In genomic region chr20:2507875-2508630, GRCh38 we compare ENCODE assay signal across 8 cellular contexts. TPM values are rescaled to one million over a fixed set of nuclear protein-coding genes. Genes with fewer than 3 reads are reported as not detected.
DNase-seq lines count a peak whose midpoint lies in the region; ATAC-seq, FAIRE-seq and TF ChIP-seq lines count a peak whose summit lies in the region.

No MANE protein-coding gene starts in this region.

- H3K27ac ChIP-seq in left ventricle myocardium inferior (replicated peaks): peak overlapping the region; percentile 94
- H3K27ac ChIP-seq in gastrocnemius medialis: peak overlapping the region; percentile 90 to 98 (median 92)

- ATAC-seq in HG03139 (IDR thresholded peaks at IDR 0.05; ENCODE audit: unreplicated experiment) (peak; percentile 18), gastrocnemius medialis (peak; percentile 7 to 25)
- ATAC-seq in activated CD8-positive, alpha-beta T cell treated with anti-CD3 and anti-CD28 coated beads, Interleukin-2, amount 10 ng/mL, durations not matched to agents 7 days and 5 days: peak; percentile 29

- H3K4me3 ChIP-seq in left ventricle myocardium inferior (peak overlapping the region; percentile 95), gastrocnemius medialis (peak overlapping the region; percentile 75 to 90 (median 82))

- peaks cover 13% of the 10 kb centered on the region for H3K27me3 Mint-ChIP-seq in activated CD8-positive, alpha-beta T cell treated with anti-CD3 and anti-CD28 coated beads, Interleukin-2, amount 10 ng/mL, durations not matched to agents 7 days and 5 days (ENCODE audit: low read depth)

- no peak for FAIRE-seq in GM12891 (lab: Jason Lieb, UNC)

- peak overlapping the region; percentile 93 for H3K27ac Mint-ChIP-seq in activated CD8-positive, alpha-beta T cell treated with anti-CD3 and anti-CD28 coated beads, Interleukin-2, amount 10 ng/mL, durations not matched to agents 7 days and 5 days

- intact Hi-C loops in left ventricle myocardium inferior (cut with micrococcal nuclease) (no loop called here), gastrocnemius medialis (cut with DNase I; ENCODE audit: low total_unique reads) (loop anchor here (1.0 kb wide), 1 partner anchor 38 kb away; the partner anchor contains the start of gene SNRPB)

- H3K4me3 Mint-ChIP-seq in activated CD8-positive, alpha-beta T cell treated with anti-CD3 and anti-CD28 coated beads, Interleukin-2, amount 10 ng/mL, durations not matched to agents 7 days and 5 days: peak overlapping the region; percentile 99

- TF ChIP-seq POLR2A in GM12891 (IDR thresholded peaks at IDR 0.05; ENCODE audit: low read depth, low read length) (no peak), gastrocnemius medialis (IDR thresholded peaks at IDR 0.05) (no peak)

- in situ Hi-C loops in gastrocnemius medialis (cut with MboI; ENCODE audit: low sequenced_read_pairs in 4 of 4): no loop called here

- no peak for TF ChIP-seq CTCF in left ventricle myocardium inferior (IDR thresholded peaks at IDR 0.05; ENCODE audit: borderline replicate concordance)
- no peak for TF ChIP-seq CTCF in gastrocnemius medialis (IDR thresholded peaks at IDR 0.05 in 4 of 5, conservative IDR thresholded peaks at IDR 0.05 in 1 of 5)

- no peaks in the 10 kb centered on the region for H3K9me3 Mint-ChIP-seq in activated CD8-positive, alpha-beta T cell treated with anti-CD3 and anti-CD28 coated beads, Interleukin-2, amount 10 ng/mL, durations not matched to agents 7 days and 5 days (ENCODE audit: insufficient read depth)

- H3K4me1 Mint-ChIP-seq in activated CD8-positive, alpha-beta T cell treated with anti-CD3 and anti-CD28 coated beads, Interleukin-2, amount 10 ng/mL, durations not matched to agents 7 days and 5 days (ENCODE audit: low read depth): peaks cover 11% of the 10 kb centered on the region

- no peaks in the 10 kb centered on the region for H3K36me3 ChIP-seq in left ventricle myocardium inferior
- no peaks in the 10 kb centered on the region for H3K36me3 ChIP-seq in gastrocnemius medialis

- H3K9me3 ChIP-seq in left ventricle myocardium inferior (replicated peaks): no peaks in the 10 kb centered on the region
- H3K9me3 ChIP-seq in gastrocnemius medialis: no peaks in the 10 kb centered on the region

- CTCF ChIA-PET in activated CD8-positive, alpha-beta T cell treated with anti-CD3 and anti-CD28 coated beads, Interleukin-2, amount 10 ng/mL, durations not matched to agents 7 days and 5 days (lab: Charles Lee): interaction anchor here (1.1 to 3.6 kb wide), 6 partner anchors 10 to 120 kb away, joined by 3 to 51 read pairs (median 4); partner anchors contain the start of gene SNRPB

- peaks cover 28% of the 10 kb centered on the region for H3K4me1 ChIP-seq in left ventricle myocardium inferior
- peaks cover 14 to 17% of the 10 kb centered on the region in 2 donors for H3K4me1 ChIP-seq in gastrocnemius medialis

- POLR2A ChIA-PET in activated CD8-positive, alpha-beta T cell treated with anti-CD3 and anti-CD28 coated beads, Interleukin-2, amount 10 ng/mL, durations not matched to agents 7 days and 5 days (lab: Charles Lee): interaction anchor here (1.5 to 2.6 kb wide), 4 partner anchors 13 to 38 kb away, joined by 5 to 18 read pairs (median 7); partner anchors contain the start of gene SNRPB

- DNase-seq in GM12891 (ENCODE audit: insufficient read length, low spot score) (peak; percentile 28), left ventricle myocardium inferior (peak; percentile 25), gastrocnemius medialis (no peak), NCI-H345 treated with DMSO at 0.1 percent for 48 hours (lab: John Stamatoyannopoulos, UW; ENCODE audit: unreplicated experiment) (no peak), NCI-H524 treated with DMSO at 0.1 percent for 48 hours (lab: John Stamatoyannopoulos, UW) (no peak)
- DNase-seq in activated CD8-positive, alpha-beta T cell treated with anti-CD3 and anti-CD28 coated beads, Interleukin-2, amount 10 ng/mL, durations not matched to agents 7 days and 5 days: no peak
- no peak for DNase-seq in activated CD4-positive, CD25-positive, alpha-beta regulatory T cell treated with anti-CD3 and anti-CD28 coated beads, Interleukin-2, amount 50 U/mL, for 72 hours

- H3K36me3 Mint-ChIP-seq in activated CD8-positive, alpha-beta T cell treated with anti-CD3 and anti-CD28 coated beads, Interleukin-2, amount 10 ng/mL, durations not matched to agents 7 days and 5 days (ENCODE audit: low read depth): peaks cover 4% of the 10 kb centered on the region

- H3K27me3 ChIP-seq in left ventricle myocardium inferior (ENCODE audit: low read depth) (no peaks in the 10 kb centered on the region), gastrocnemius medialis (peaks cover 0 to 3% (median 0%) of the 10 kb centered on the region in 3 donors)

TF ChIP-seq in GM12891, 5 proteins besides CTCF, POLR2A, EP300 and RAD21:
- TF ChIP-seq TAF1 (IDR thresholded peaks at IDR 0.05; ENCODE audit: low read depth, low read length) (no peak), POLR2AphosphoS5 (IDR thresholded peaks at IDR 0.05; ENCODE audit: low read depth, low read length) (no peak), POU2F2 (IDR thresholded peaks at IDR 0.05; ENCODE audit: low read depth, low read length) (no peak), PAX5 (IDR thresholded peaks at IDR 0.05; ENCODE audit: insufficient read depth, low read length, severe bottlenecking) (no peak), SPI1 (IDR thresholded peaks at IDR 0.05; ENCODE audit: low read depth, low read length) (no peak)

RNA-seq across cellular contexts. Expression of gene ZNF343, which starts 0.7 kb away (rescaled TPM):
- 3.5 TPM for polyA plus RNA-seq in GM12891 (2012; ENCODE audit: low read depth, missing spikeins)
- 1 to 10 TPM; 8.7 to 9.0 TPM for total RNA-seq in activated CD8-positive, alpha-beta T cell treated with anti-CD3 and anti-CD28 coated beads, Interleukin-2, amount 10 ng/mL, durations not matched to agents 7 days and 5 days
- total RNA-seq in left ventricle myocardium inferior (6.3 TPM), gastrocnemius medialis (10 to 100 TPM in 3 of 4 donors, 1 to 10 TPM in 1; 6.1 to 14.3 (median 12.7) TPM)

RNA-seq across cellular contexts. Expression of gene TMC2, which starts 28.3 kb away (rescaled TPM):
- 0.04 TPM for polyA plus RNA-seq in GM12891 (2012; ENCODE audit: low read depth, missing spikeins)
- not detected for total RNA-seq in activated CD8-positive, alpha-beta T cell treated with anti-CD3 and anti-CD28 coated beads, Interleukin-2, amount 10 ng/mL, durations not matched to agents 7 days and 5 days
- total RNA-seq in left ventricle myocardium inferior (not detected), gastrocnemius medialis (under 1 TPM in 2 of 4 donors, not detected in 2; 0.10 TPM)

RNA-seq across cellular contexts. Expression of gene SNRPB, which starts 37.5 kb away (rescaled TPM):
- 243 TPM for polyA plus RNA-seq in GM12891 (2012; ENCODE audit: low read depth, missing spikeins)
- 100 to 1,000 TPM; 338 to 339 TPM for total RNA-seq in activated CD8-positive, alpha-beta T cell treated with anti-CD3 and anti-CD28 coated beads, Interleukin-2, amount 10 ng/mL, durations not matched to agents 7 days and 5 days
- total RNA-seq in left ventricle myocardium inferior (49.3 TPM), gastrocnemius medialis (100 to 1,000 TPM; 131 to 209 (median 190) TPM)

Comparison
In these comparisons a context has a peak if more than half of its experiments do, and no peak if none do; other contexts are left out.
1. DNase-seq: peak in GM12891 (single experiment) and left ventricle myocardium inferior (single experiment); none in activated CD8-positive, alpha-beta T cell treated with anti-CD3 and anti-CD28 coated beads, Interleukin-2, amount 10 ng/mL, durations not matched to agents 7 days and 5 days (single experiment), gastrocnemius medialis (0 of 2), NCI-H345 treated with DMSO at 0.1 percent for 48 hours (single experiment), NCI-H524 treated with DMSO at 0.1 percent for 48 hours (single experiment) and activated CD4-positive, CD25-positive, alpha-beta regulatory T cell treated with anti-CD3 and anti-CD28 coated beads, Interleukin-2, amount 50 U/mL, for 72 hours (single experiment).
2. Peak in every context shown above with its lines, with median percentiles within 50 percentile points of each other: ATAC-seq.